Comparison of ENCODE assay signal across 24 cellular contexts in the genomic region with DNA sequence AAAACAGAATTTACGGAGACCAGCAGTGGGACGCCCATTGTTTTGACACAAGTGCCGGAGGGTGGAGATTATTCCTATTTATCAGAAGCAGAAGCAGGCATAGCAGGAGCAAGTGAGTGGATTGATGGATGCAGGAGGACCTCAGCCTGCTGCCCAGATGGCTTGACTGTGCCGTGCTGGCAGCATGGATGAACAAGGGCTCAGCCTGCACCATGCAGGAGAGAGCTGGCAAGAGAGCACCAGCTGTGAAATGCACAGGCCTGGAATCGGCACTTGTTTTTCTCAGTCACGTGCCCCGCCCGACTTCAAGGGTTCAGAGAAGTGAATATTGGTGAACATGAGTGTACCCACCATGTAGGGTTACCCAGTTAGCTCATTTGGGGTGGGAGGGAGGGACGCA. TPM values are rescaled to one million over a fixed set of nuclear protein-coding genes. Genes with fewer than 3 reads are reported as not detected.
"Had no signal": no experiment of that assay in that cellular context is flagged by ENCODE, and none has a peak within 500 bp of the region (broad histone marks: within the 10 kb centered on the region; RNA-seq: fewer than 3 reads in every experiment).

No MANE protein-coding gene starts in this region.

- H3K9me3 ChIP-seq: SJSA1 had no signal

- ATAC-seq: HepG2, K562 had no signal

- FAIRE-seq: HepG2, K562, RCC 7860 had no signal

- H3K4me1 ChIP-seq: SJSA1 had no signal

- H3K4me2 ChIP-seq: KMS-11 had no signal

- H3K4me3 ChIP-seq: K562, SJSA1, SK-N-MC had no signal

- H3K36me3 ChIP-seq: SJSA1 had no signal

- H3K27ac ChIP-seq: KMS-11, SJSA1, SK-N-MC had no signal

- H3K9ac ChIP-seq: KMS-11 had no signal

- DNase-seq: Kasumi-1, NCI-H1092 treated with DMSO at 0.1 percent for 48 hours, NCI-H1436, NCI-H187, NCI-H2029, NCI-H2081 treated with DMSO at 0.1 percent for 48 hours, NCI-H2171, NCI-H226, NCI-H446, NCI-H510A, NCI-H524 treated with DMSO at 0.1 percent for 48 hours, NCI-H69, NCI-H774, Right ventricle myocardium superior, RPMI8226, SIG-M5 had no signal

RNA-seq across cellular contexts. Expression of a gene that starts 4.0 kb away (rescaled TPM):
- total RNA-seq: K562, M059J, SJSA1 had no signal
- polyA plus RNA-seq: IgD-negative memory B cell had no signal
